ENCODE assay signal across 9 cellular contexts in the genomic region with DNA sequence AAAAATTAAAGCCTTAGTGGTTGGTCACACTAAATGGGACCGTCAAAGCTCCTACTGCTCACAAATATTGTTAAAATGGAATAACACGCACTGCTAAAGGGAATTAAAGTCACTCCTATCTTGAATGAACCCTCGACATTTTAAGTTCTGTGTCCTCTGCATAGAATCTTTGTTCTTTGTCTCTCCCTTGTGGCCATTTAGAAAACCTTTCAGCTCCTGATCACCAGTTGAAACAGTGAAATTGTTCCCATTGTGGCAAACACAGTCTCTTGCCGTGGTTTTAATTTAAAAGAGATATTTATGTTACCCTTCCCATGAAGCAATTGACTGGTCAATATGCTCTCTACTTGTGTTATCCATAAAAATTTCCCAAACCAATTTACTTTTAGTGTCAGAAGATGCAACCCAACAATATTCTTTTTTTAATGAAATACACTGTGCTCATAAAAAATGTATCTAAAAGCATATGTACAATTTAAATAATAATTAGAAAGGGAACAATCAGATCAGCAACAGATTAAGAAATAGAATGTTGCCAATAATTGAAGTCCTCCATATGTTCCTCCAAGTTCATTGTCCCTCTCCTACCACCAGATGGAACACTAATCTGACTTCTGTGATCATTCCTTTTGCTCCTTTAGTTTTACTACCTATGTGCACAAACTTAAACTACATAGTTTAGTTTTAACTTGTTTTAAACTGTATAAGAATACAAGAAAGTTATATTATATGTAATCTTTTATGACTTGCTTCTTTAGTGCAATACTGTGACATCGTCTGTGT. TPM values are rescaled to one million over a fixed set of nuclear protein-coding genes. Genes with fewer than 3 reads are reported as not detected.
DNase-seq lines count a peak whose midpoint lies in the region; ATAC-seq and TF ChIP-seq lines count a peak whose summit lies in the region.
"Not testable (repeated sequence)": the region's sequence is repeated elsewhere in the genome, so short reads cannot be mapped to it uniquely, and the experiment has no call there.
"Had no signal": no experiment of that assay in that cellular context is flagged by ENCODE, and none has a peak within 500 bp of the region (broad histone marks: within the 10 kb centered on the region; RNA-seq: fewer than 3 reads in every experiment).

No MANE protein-coding gene starts in this region.

- CTCF ChIA-PET in activated CD4-positive, alpha-beta T cell treated with anti-CD3 and anti-CD28 coated beads for 36 hours (lab: Charles Lee): interaction anchor here (0.6 to 1.5 kb wide), 5 partner anchors 155 to 391 kb away, joined by 3 to 6 read pairs (median 4); partner anchors contain the start of gene TCAF1

- H3K4me3 ChIP-seq in esophagus muscularis mucosa, lower lobe of right lung, thoracic aorta: not testable (repeated sequence)

- not testable (repeated sequence) for H3K27ac ChIP-seq in esophagus muscularis mucosa (replicated peaks in 1 of 4); lower lobe of right lung; thoracic aorta

- TF ChIP-seq EP300 in esophagus muscularis mucosa (IDR thresholded peaks at IDR 0.05): not testable (repeated sequence)

- peak overlapping the region; percentile 13 for H3K27ac Mint-ChIP-seq in activated CD4-positive, alpha-beta T cell treated with anti-CD3 and anti-CD28 coated beads for 36 hours

- 18% methylated on average over 5 of the region's 5 CpGs for WGBS in esophagus muscularis mucosa

- POLR2A ChIA-PET in activated CD4-positive, alpha-beta T cell treated with anti-CD3 and anti-CD28 coated beads for 36 hours (lab: Charles Lee): not testable (repeated sequence)

- TF ChIP-seq POLR2A in esophagus muscularis mucosa (IDR thresholded peaks at IDR 0.05; ENCODE audit: low read depth): not testable (repeated sequence)

- ATAC-seq in GM19468 (IDR thresholded peaks at IDR 0.05; ENCODE audit: extremely low read depth, unreplicated experiment) (peak; percentile 68), HG03378 (IDR thresholded peaks at IDR 0.05; ENCODE audit: unreplicated experiment) (peak; percentile 79), lower lobe of right lung (peak; percentile 51 to 77)
- peak; percentile 67 for ATAC-seq in activated CD4-positive, alpha-beta T cell treated with anti-CD3 and anti-CD28 coated beads for 36 hours
- ATAC-seq in thoracic aorta (ENCODE audit: insufficient number of reproducible peaks, low FRiP score, low read depth): not testable (repeated sequence)

- intact Hi-C loops in activated CD4-positive, alpha-beta T cell treated with anti-CD3 and anti-CD28 coated beads for 36 hours (cut with DNase I, micrococcal nuclease); esophagus muscularis mucosa (cut with DNase I); lower lobe of right lung (cut with DNase I): not testable (repeated sequence)

- not testable (repeated sequence) for H3K27me3 ChIP-seq in esophagus muscularis mucosa; lower lobe of right lung (ENCODE audit: low read depth); thoracic aorta (replicated peaks; ENCODE audit: insufficient read depth)

- H3K36me3 ChIP-seq in esophagus muscularis mucosa, lower lobe of right lung, thoracic aorta: not testable (repeated sequence)

- not testable (repeated sequence) for H3K4me3 Mint-ChIP-seq in activated CD4-positive, alpha-beta T cell treated with anti-CD3 and anti-CD28 coated beads for 36 hours

- not testable (repeated sequence) for H3K27me3 Mint-ChIP-seq in activated CD4-positive, alpha-beta T cell treated with anti-CD3 and anti-CD28 coated beads for 36 hours

- not testable (repeated sequence) for H3K9me3 ChIP-seq in esophagus muscularis mucosa, lower lobe of right lung, thoracic aorta

- TF ChIP-seq CTCF in esophagus muscularis mucosa (IDR thresholded peaks at IDR 0.05) (peak; percentile 56 to 65 (median 63)), lower lobe of right lung (IDR thresholded peaks at IDR 0.05) (peak; percentile 63), thoracic aorta (IDR thresholded peaks at IDR 0.05) (peak; percentile 33)

- DNase-seq in DMS53 (lab: John Stamatoyannopoulos, UW): peak; percentile 82
- peak; percentile 47 for DNase-seq in NCI-H345 (lab: John Stamatoyannopoulos, UW)
- not testable (repeated sequence) for DNase-seq in activated CD4-positive, alpha-beta T cell treated with anti-CD3 and anti-CD28 coated beads for 36 hours; esophagus muscularis mucosa (ENCODE audit: extremely low spot score); lower lobe of right lung; thoracic aorta (ENCODE audit: low spot score)

- not testable (repeated sequence) for H3K9me3 Mint-ChIP-seq in activated CD4-positive, alpha-beta T cell treated with anti-CD3 and anti-CD28 coated beads for 36 hours (ENCODE audit: low read depth)

- H3K4me1 Mint-ChIP-seq in activated CD4-positive, alpha-beta T cell treated with anti-CD3 and anti-CD28 coated beads for 36 hours: peaks cover 25% of the 10 kb centered on the region

- H3K36me3 Mint-ChIP-seq in activated CD4-positive, alpha-beta T cell treated with anti-CD3 and anti-CD28 coated beads for 36 hours (ENCODE audit: low read depth): not testable (repeated sequence)

- not testable (repeated sequence) for H3K4me1 ChIP-seq in esophagus muscularis mucosa; lower lobe of right lung; thoracic aorta (ENCODE audit: control insufficient read depth in 1 of 2, low read depth in 2 of 2)

RNA-seq across cellular contexts. Expression of gene CTAGE6, which starts 20.3 kb away (rescaled TPM):
- total RNA-seq in activated CD4-positive, alpha-beta T cell treated with anti-CD3 and anti-CD28 coated beads for 36 hours: 1 to 10 TPM in 1 of 2 experiments, under 1 TPM in 1; 0.94 to 1.5 TPM
- 1 to 10 TPM in 1 of 4 donors, under 1 TPM in 1, not detected in 2; 0.83 to 1.7 TPM for total RNA-seq in esophagus muscularis mucosa
- total RNA-seq in lower lobe of right lung: 0.44 TPM
- 1 to 10 TPM in 1 of 2 donors, under 1 TPM in 1; 0.68 to 2.7 TPM for total RNA-seq in thoracic aorta
- total RNA-seq: activated T-helper 1 cell treated with anti-CD3 and anti-CD28 coated beads, Interleukin-12 subunit alpha, Interleukin-12 subunit beta, Interleukin-2, Interleukin-4 antibody, amounts not matched to agents 30 ng/mL and 10 ng/mL and 1 ng/mL, durations not matched to agents 14 hours and 24 hours and 36 hours had no signal
